Comparison of ENCODE assay signal across 9 cellular contexts in genomic region chr15:68271854-68272471, GRCh38. TPM values are rescaled to one million over a fixed set of nuclear protein-coding genes. Genes with fewer than 3 reads are reported as not detected.
A peak's percentile ranks its signal among the peaks of the same experiment; 100 is the strongest.
DNase-seq lines count a peak whose midpoint lies in the region; ATAC-seq and TF ChIP-seq lines count a peak whose summit lies in the region.
"Had no signal": no experiment of that assay in that cellular context is flagged by ENCODE, and none has a peak within 500 bp of the region (broad histone marks: within the 10 kb centered on the region; RNA-seq: fewer than 3 reads in every experiment).

No MANE protein-coding gene starts in this region.

- H3K9me3 ChIP-seq in body of pancreas: no peaks in the 10 kb centered on the region
- H3K9me3 ChIP-seq: upper lobe of left lung had no signal

- ATAC-seq in body of pancreas: peak; percentile 75
- ATAC-seq in GM18909 (IDR thresholded peaks at IDR 0.05; ENCODE audit: poor library complexity, unreplicated experiment): no peak
- ATAC-seq in HG03565 (IDR thresholded peaks at IDR 0.05; ENCODE audit: unreplicated experiment): no peak
- no peak for ATAC-seq in HG02571 (IDR thresholded peaks at IDR 0.05; ENCODE audit: unreplicated experiment)

- 17 to 23% methylated on average over 11 of the region's 11 CpGs for WGBS in body of pancreas, 2 donors

- TF ChIP-seq POLR2A in body of pancreas (IDR thresholded peaks at IDR 0.05): peak in 2 of 3 donors; percentile 29 to 33

- peaks cover 9% of the 10 kb centered on the region for H3K4me1 ChIP-seq in body of pancreas

- no peaks in the 10 kb centered on the region for H3K36me3 ChIP-seq in body of pancreas (replicated peaks in 1 of 2; ENCODE audit: insufficient read depth in 1 of 2, low read depth in 2 of 2)
- H3K36me3 ChIP-seq: upper lobe of left lung had no signal

- H3K27me3 ChIP-seq in body of pancreas: no peaks in the 10 kb centered on the region
- H3K27me3 ChIP-seq: upper lobe of left lung had no signal

- H3K4me3 ChIP-seq in body of pancreas: no peak overlapping the region
- H3K4me3 ChIP-seq: upper lobe of left lung had no signal

- intact Hi-C loops in body of pancreas (cut with DNase I): no loop called here

- DNase-seq in HT1080 (ENCODE audit: low read depth) (peak; percentile 77), body of pancreas (peak in 3 of 4 donors; percentile 33 to 53 (median 42)), iris pigment epithelial cell (ENCODE audit: low read depth) (peak; percentile 87), substantia nigra (lab: John Stamatoyannopoulos, UW) (peak in 21 of 49 donors; percentile 13 to 46 (median 27)), D341Med (ENCODE audit: low spot score) (no peak)

- H3K27ac ChIP-seq in body of pancreas: peak overlapping the region in 3 of 4 donors; percentile 55 to 75 (median 72)
- peak overlapping the region; percentile 88 for H3K27ac ChIP-seq in substantia nigra (ENCODE audit: low read depth, low read length, poor library complexity, severe bottlenecking)

- TF ChIP-seq CTCF in body of pancreas (IDR thresholded peaks at IDR 0.05): no peak

RNA-seq across cellular contexts. Expression of gene FEM1B, which starts 5.6 kb away (rescaled TPM):
- total RNA-seq in HT1080 (2014; rRNA removed; shearing (Covaris generic)): 28.0 and 44.1 TPM in 2 replicates
- 19.1 and 22.8 TPM in 2 replicates for polyA plus RNA-seq in HT1080 (2015; cell fraction: cytosol; rRNA removed)
- polyA plus RNA-seq in HT1080 (2015; cell fraction: nucleus; rRNA removed): 20.0 and 21.1 TPM in 2 replicates
- 10 to 100 TPM; 10.5 to 19.7 TPM for total RNA-seq in body of pancreas

RNA-seq across cellular contexts. Expression of gene CLN6, which starts 42.4 kb away (rescaled TPM):
- 36.2 and 62.8 TPM in 2 replicates for total RNA-seq in HT1080 (2014; rRNA removed; shearing (Covaris generic))
- 49.2 and 51.9 TPM in 2 replicates for polyA plus RNA-seq in HT1080 (2015; cell fraction: cytosol; rRNA removed)
- 44.0 and 44.8 TPM in 2 replicates for polyA plus RNA-seq in HT1080 (2015; cell fraction: nucleus; rRNA removed)
- total RNA-seq in body of pancreas: 10 to 100 TPM; 12.7 to 21.1 TPM
